ENCODE assay signal across 19 cellular contexts in genomic region chr17:11736613-11737289, GRCh38.
DNase-seq lines count a peak whose midpoint lies in the region; ATAC-seq lines count a peak whose summit lies in the region.
"Had no signal": no experiment of that assay in that cellular context is flagged by ENCODE, and none has a peak within 500 bp of the region (broad histone marks: within the 10 kb centered on the region; RNA-seq: fewer than 3 reads in every experiment).

No MANE protein-coding gene starts in this region.

- no peaks in the 10 kb centered on the region for H3K9me3 Mint-ChIP-seq in activated naive CD8-positive, alpha-beta T cell treated with anti-CD3 and anti-CD28 coated beads for 36 hours

- no peak overlapping the region for H3K27ac ChIP-seq in effector memory CD4-positive, alpha-beta T cell (ENCODE audit: insufficient read depth, low read length, poor library complexity, severe bottlenecking)
- H3K27ac ChIP-seq: 22Rv1; BLaER1 treated with 17β-estradiol and CSF1 and Interleukin-3, amounts not matched to agents 10 nM and 100 nM; SJCRH30 had no signal

- ATAC-seq in GM18511 (IDR thresholded peaks at IDR 0.05; ENCODE audit: unreplicated experiment), result no peak

- H3K27me3 Mint-ChIP-seq in activated naive CD8-positive, alpha-beta T cell treated with anti-CD3 and anti-CD28 coated beads for 36 hours, result no peaks in the 10 kb centered on the region

- H3K9me3 ChIP-seq in effector memory CD4-positive, alpha-beta T cell (ENCODE audit: control insufficient read depth, low read length), result no peaks in the 10 kb centered on the region
- H3K9me3 ChIP-seq: BLaER1 treated with 17β-estradiol and CSF1 and Interleukin-3, amounts not matched to agents 10 nM and 100 nM; MG63; SJCRH30 had no signal

- H3K36me3 Mint-ChIP-seq in activated naive CD8-positive, alpha-beta T cell treated with anti-CD3 and anti-CD28 coated beads for 36 hours, result no peaks in the 10 kb centered on the region

- H3K4me1 ChIP-seq in effector memory CD4-positive, alpha-beta T cell (ENCODE audit: control insufficient read depth, insufficient read depth, low read length, poor library complexity, severe bottlenecking), result no peaks in the 10 kb centered on the region
- H3K4me1 ChIP-seq: BLaER1 treated with 17β-estradiol and CSF1 and Interleukin-3, amounts not matched to agents 10 nM and 100 nM; SJCRH30 had no signal

- H3K4me3 Mint-ChIP-seq in activated naive CD8-positive, alpha-beta T cell treated with anti-CD3 and anti-CD28 coated beads for 36 hours, result no peak overlapping the region
- H3K4me3 Mint-ChIP-seq: HFFc6 had no signal

- no peak overlapping the region for H3K27ac Mint-ChIP-seq in activated naive CD8-positive, alpha-beta T cell treated with anti-CD3 and anti-CD28 coated beads for 36 hours
- H3K27ac Mint-ChIP-seq: HFFc6 had no signal

- no peaks in the 10 kb centered on the region for H3K4me1 Mint-ChIP-seq in activated naive CD8-positive, alpha-beta T cell treated with anti-CD3 and anti-CD28 coated beads for 36 hours

- no peaks in the 10 kb centered on the region for H3K36me3 ChIP-seq in effector memory CD4-positive, alpha-beta T cell (ENCODE audit: control insufficient read depth, insufficient read depth, low read length)
- H3K36me3 ChIP-seq: BLaER1 treated with 17β-estradiol and CSF1 and Interleukin-3, amounts not matched to agents 10 nM and 100 nM; MG63; SJCRH30 had no signal

- H3K4me3 ChIP-seq in effector memory CD4-positive, alpha-beta T cell (ENCODE audit: insufficient read depth, low read depth, low read length, poor library complexity, severe bottlenecking), result no peak overlapping the region
- H3K4me3 ChIP-seq: BLaER1 treated with 17β-estradiol and CSF1 and Interleukin-3, amounts not matched to agents 10 nM and 100 nM; MG63; SJCRH30 had no signal

- DNase-seq in DMS 273 (lab: John Stamatoyannopoulos, UW; ENCODE audit: unreplicated experiment) (peak; percentile 24), DMS 273 treated with DMSO at 0.1 percent for 48 hours (lab: John Stamatoyannopoulos, UW) (no peak), anterior cingulate cortex (lab: John Stamatoyannopoulos, UW) (peak in 40 of 58 donors; percentile 4 to 61 (median 18)), inferior parietal cortex (ENCODE audit: extremely low spot score) (peak; percentile 28), putamen (ENCODE audit: low spot score) (peak; percentile 15)
- DNase-seq in activated naive CD8-positive, alpha-beta T cell treated with anti-CD3 and anti-CD28 coated beads for 36 hours, result no peak
- no peak for DNase-seq in effector memory CD4-positive, alpha-beta T cell
- DNase-seq: DMS153, GOT3, HFFc6, MG63, NCI-H1105, NCI-H187 treated with DMSO at 0.1 percent for 48 hours, NCI-H446 treated with DMSO at 0.1 percent for 48 hours, NCI-H774, SJCRH30 had no signal

- no peaks in the 10 kb centered on the region for H3K27me3 ChIP-seq in effector memory CD4-positive, alpha-beta T cell (replicated peaks; ENCODE audit: control insufficient read depth, insufficient read depth, low read length, poor library complexity, severe bottlenecking)
- H3K27me3 ChIP-seq: BLaER1 treated with 17β-estradiol and CSF1 and Interleukin-3, amounts not matched to agents 10 nM and 100 nM; MG63; SJCRH30 had no signal

Comparison
In these comparisons a context has a peak if more than half of its experiments do, and no peak if none do; other contexts are left out.
1. DNase-seq: peak in DMS 273 (single experiment), anterior cingulate cortex (40 of 58), inferior parietal cortex (single experiment) and putamen (single experiment); none in DMS 273 treated with DMSO at 0.1 percent for 48 hours (single experiment), activated naive CD8-positive, alpha-beta T cell treated with anti-CD3 and anti-CD28 coated beads for 36 hours (single experiment) and effector memory CD4-positive, alpha-beta T cell (0 of 3).